Comparison of ENCODE assay signal across 8 cellular contexts in the genomic region with DNA sequence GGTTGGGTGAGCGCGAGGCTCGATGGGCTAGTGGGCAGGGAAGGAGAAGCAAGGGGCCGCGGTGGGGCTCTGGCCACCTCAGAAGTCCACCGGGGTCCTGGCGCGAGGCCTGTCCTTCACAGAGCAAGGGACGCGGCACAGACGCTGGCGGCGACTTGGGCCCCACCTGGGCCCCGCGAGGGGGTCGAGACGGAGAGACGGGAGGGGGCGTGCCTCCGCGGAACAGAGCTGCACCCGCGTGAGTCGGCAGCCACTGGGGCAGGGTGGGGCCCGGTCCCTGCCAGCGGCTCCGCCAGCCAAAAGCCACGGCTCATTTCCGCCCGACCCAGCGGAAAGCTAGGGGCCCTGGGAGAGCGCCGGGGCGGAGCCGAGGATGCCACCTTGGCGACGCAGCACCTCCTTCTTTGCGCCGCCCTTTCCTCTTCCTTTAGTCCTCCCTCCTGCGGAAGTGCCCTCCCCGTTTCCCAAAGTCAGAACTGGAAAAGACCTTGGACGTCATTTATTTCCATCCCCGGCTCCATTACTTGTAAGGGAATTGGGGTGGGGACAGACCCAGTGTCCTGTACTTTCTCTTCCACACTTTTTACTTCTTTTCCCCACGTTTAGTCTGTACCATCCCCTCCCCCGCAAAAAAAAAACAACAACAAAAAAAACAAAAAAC. TPM values are rescaled to one million over a fixed set of nuclear protein-coding genes. Genes with fewer than 3 reads are reported as not detected.
DNase-seq lines count a peak whose midpoint lies in the region; ATAC-seq, FAIRE-seq and TF ChIP-seq lines count a peak whose summit lies in the region.

A gene (minus strand): TSS at position 307 of the 661 bp plus-strand sequence. CDS start 1,063 bp downstream, outside the sequence.

- 1% methylated on average over 38 to 45 of the region's 45 CpGs for WGBS in pancreas, 2 donors
- WGBS in thyroid gland, 2 donors = 2 to 3% methylated on average over 19 to 21 of the region's 45 CpGs

- peak within 1 kb of the TSS; percentile 99 for H3K4me3 Mint-ChIP-seq in activated naive CD8-positive, alpha-beta T cell treated with anti-CD3 and anti-CD28 coated beads, Interleukin-2, amount 10 ng/mL, durations not matched to agents 7 days and 5 days

- H3K27me3 Mint-ChIP-seq in activated naive CD8-positive, alpha-beta T cell treated with anti-CD3 and anti-CD28 coated beads, Interleukin-2, amount 10 ng/mL, durations not matched to agents 7 days and 5 days = no peaks in the 10 kb centered on the region

- H3K36me3 ChIP-seq in pancreas = peaks cover 0 to 24% (median 0%) of the 10 kb centered on the region in 3 donors
- H3K36me3 ChIP-seq in thyroid gland = peaks cover 19 to 22% of the 10 kb centered on the region in 2 donors

- H3K9me3 Mint-ChIP-seq in activated naive CD8-positive, alpha-beta T cell treated with anti-CD3 and anti-CD28 coated beads, Interleukin-2, amount 10 ng/mL, durations not matched to agents 7 days and 5 days = no peaks in the 10 kb centered on the region

- H3K4me1 Mint-ChIP-seq in activated naive CD8-positive, alpha-beta T cell treated with anti-CD3 and anti-CD28 coated beads, Interleukin-2, amount 10 ng/mL, durations not matched to agents 7 days and 5 days = peaks cover 40% of the 10 kb centered on the region

- intact Hi-C loops in Right ventricle myocardium inferior (cut with DNase I) (loop anchor here (2.0 to 5.0 kb wide), 2 partner anchors 17 to 89 kb away; no protein-coding TSS in a partner anchor), pancreas (cut with DNase I) (no loop called here), thyroid gland (cut with DNase I) (loop anchor here (5.0 kb wide), 1 partner anchor 36 kb away; no protein-coding TSS in a partner anchor)

- peak; percentile 42 to 91 for TF ChIP-seq POLR2A in thyroid gland (IDR thresholded peaks at IDR 0.05)

- DNase-seq in GM12864 (ENCODE audit: low read depth) = peak; percentile 66
- peak; percentile 44 for DNase-seq in NCI-H1417 treated with DMSO at 0.1 percent for 48 hours (lab: John Stamatoyannopoulos, UW)
- peak; percentile 91 to 95 for DNase-seq in SW 1271 (lab: John Stamatoyannopoulos, UW)
- DNase-seq in activated naive CD8-positive, alpha-beta T cell treated with anti-CD3 and anti-CD28 coated beads, Interleukin-2, amount 10 ng/mL, durations not matched to agents 7 days and 5 days = peak; percentile 93
- peak; percentile 95 for DNase-seq in Right ventricle myocardium inferior (ENCODE audit: missing footprints)
- peak; percentile 90 to 96 (median 94) for DNase-seq in pancreas
- DNase-seq in thyroid gland = peak; percentile 95 to 96

- FAIRE-seq in pancreas (lab: Jason Lieb, UNC) = no peak

- peaks cover 12% of the 10 kb centered on the region for H3K36me3 Mint-ChIP-seq in activated naive CD8-positive, alpha-beta T cell treated with anti-CD3 and anti-CD28 coated beads, Interleukin-2, amount 10 ng/mL, durations not matched to agents 7 days and 5 days

- peak; percentile 94 for ATAC-seq in HG02678 (IDR thresholded peaks at IDR 0.05; ENCODE audit: unreplicated experiment)
- peak; percentile 99 for ATAC-seq in activated naive CD8-positive, alpha-beta T cell treated with anti-CD3 and anti-CD28 coated beads, Interleukin-2, amount 10 ng/mL, durations not matched to agents 7 days and 5 days (ENCODE audit: low read depth)
- peak; percentile 95 for ATAC-seq in Right ventricle myocardium inferior
- peak; percentile 93 to 97 (median 95) for ATAC-seq in pancreas

- H3K9me3 ChIP-seq in pancreas (no peaks in the 10 kb centered on the region), thyroid gland (no peaks in the 10 kb centered on the region)

- H3K27me3 ChIP-seq in pancreas = no peaks in the 10 kb centered on the region
- no peaks in the 10 kb centered on the region for H3K27me3 ChIP-seq in thyroid gland

- H3K4me3 ChIP-seq in GM12864 (ENCODE audit: low read depth, low read length) (peak within 1 kb of the TSS; percentile 78), pancreas (peak within 1 kb of the TSS; percentile 46 to 87 (median 69)), thyroid gland (replicated peaks in 1 of 3) (peak within 1 kb of the TSS; percentile 5 to 61 (median 61))

- peak within 1 kb of the TSS; percentile 77 to 92 (median 85) for H3K27ac ChIP-seq in pancreas
- peak within 1 kb of the TSS; percentile 86 to 91 (median 86) for H3K27ac ChIP-seq in thyroid gland

- H3K4me1 ChIP-seq in pancreas (peaks cover 9 to 19% (median 14%) of the 10 kb centered on the region in 3 donors), thyroid gland (peaks cover 20 to 27% of the 10 kb centered on the region in 2 donors)

- no peak for TF ChIP-seq CTCF in GM12864 (IDR thresholded peaks at IDR 0.05; ENCODE audit: low read depth, low read length, missing control alignments)
- no peak for TF ChIP-seq CTCF in pancreas (IDR thresholded peaks at IDR 0.05)
- TF ChIP-seq CTCF in thyroid gland (IDR thresholded peaks at IDR 0.05) = no peak

- H3K27ac Mint-ChIP-seq in activated naive CD8-positive, alpha-beta T cell treated with anti-CD3 and anti-CD28 coated beads, Interleukin-2, amount 10 ng/mL, durations not matched to agents 7 days and 5 days = peak within 1 kb of the TSS; percentile 99

- POLR2A ChIA-PET in activated naive CD8-positive, alpha-beta T cell treated with anti-CD3 and anti-CD28 coated beads, Interleukin-2, amount 10 ng/mL, durations not matched to agents 7 days and 5 days (lab: Charles Lee) = interaction anchor here (0.6 to 3.7 kb wide), 16 partner anchors 10 to 482 kb away, joined by 3 to 29 read pairs (median 4); a partner anchor contains a TSS

RNA-seq across cellular contexts. Expression of the gene that starts here (rescaled TPM):
- total RNA-seq in activated naive CD8-positive, alpha-beta T cell treated with anti-CD3 and anti-CD28 coated beads, Interleukin-2, amount 10 ng/mL, durations not matched to agents 7 days and 5 days = 10 to 100 TPM; 10.2 to 12.7 TPM
- total RNA-seq in Right ventricle myocardium inferior = 7.3 TPM
- total RNA-seq in pancreas = 10 to 100 TPM in 4 of 6 donors, 1 to 10 TPM in 2; 8.6 to 21.4 (median 12.2) TPM
- polyA plus RNA-seq in pancreas = 10 to 100 TPM; 17.1 to 20.4 TPM
- total RNA-seq in thyroid gland = 10 to 100 TPM; 20.7 to 39.6 (median 28.6) TPM

Comparison
In these comparisons a context has a peak if more than half of its experiments do, and no peak if none do; other contexts are left out.
1. Peak in every context shown above with its lines: DNase-seq, ATAC-seq, H3K4me3 ChIP-seq and H3K27ac ChIP-seq.
2. DNase-seq: peak in every context shown above with its lines; median percentile 96 in thyroid gland; 95 in Right ventricle myocardium inferior; 94 in pancreas; 93 in SW 1271; 93 in activated naive CD8-positive, alpha-beta T cell treated with anti-CD3 and anti-CD28 coated beads, Interleukin-2, amount 10 ng/mL, durations not matched to agents 7 days and 5 days; 66 in GM12864; 44 in NCI-H1417 treated with DMSO at 0.1 percent for 48 hours.
3. intact Hi-C loops: an anchor here in Right ventricle myocardium inferior (2.0 to 5.0 kb wide) and thyroid gland (5.0 kb wide); none called in pancreas.